Comparison of ENCODE assay signal across 9 cellular contexts in genomic region chr11:87004281-87004680, GRCh38. TPM values are rescaled to one million over a fixed set of nuclear protein-coding genes. Genes with fewer than 3 reads are reported as not detected.
DNase-seq lines count a peak whose midpoint lies in the region; ATAC-seq, FAIRE-seq and TF ChIP-seq lines count a peak whose summit lies in the region.
"Not testable (repeated sequence)": the region's sequence is repeated elsewhere in the genome, so short reads cannot be mapped to it uniquely, and the experiment has no call there.
"Had no signal": no experiment of that assay in that cellular context is flagged by ENCODE, and none has a peak within 500 bp of the region (broad histone marks: within the 10 kb centered on the region; RNA-seq: fewer than 3 reads in every experiment).

No MANE protein-coding gene starts in this region.

- H2BK120ac ChIP-seq in trophoblast cell (ENCODE audit: insufficient read depth, low read length, poor library complexity), result not testable (repeated sequence)

- not testable (repeated sequence) for TF ChIP-seq RAD21 in K562 (CRISPR knock-in tag; conservative IDR thresholded peaks at IDR 0.05 in 1 of 2, IDR thresholded peaks at IDR 0.05 in 1 of 2)

- H3K4me1 Mint-ChIP-seq in Caco-2 (ENCODE audit: low read depth, unreplicated experiment), result peaks cover 68% of the 10 kb centered on the region

- H3K27me3 ChIP-seq in Caco-2 (replicated peaks; ENCODE audit: control insufficient read depth, insufficient read depth, low read length); K562 (ENCODE audit: control insufficient read depth in 2 of 2, insufficient read depth in 2 of 2, low read length in 2 of 2); keratinocyte (ENCODE audit: control insufficient read depth, extremely low read depth, insufficient read depth, low read length); trophoblast cell (ENCODE audit: insufficient read depth, low read length): not testable (repeated sequence)

- H3K4me1 ChIP-seq in Caco-2 (peaks cover 50% of the 10 kb centered on the region), K562 (replicated peaks in 1 of 2; ENCODE audit: control insufficient read depth in 2 of 2, insufficient read depth in 2 of 2, low read length in 2 of 2) (peaks cover 7 to 29% of the 10 kb centered on the region in 2 experiments; a peak in 4 of 5 replicates)
- not testable (repeated sequence) for H3K4me1 ChIP-seq in keratinocyte (ENCODE audit: control insufficient read depth, extremely low read depth, insufficient read depth, low read length); trophoblast cell (ENCODE audit: control insufficient read depth in 1 of 2, insufficient read depth in 2 of 2, low read length in 2 of 2)

- H4K91ac ChIP-seq in trophoblast cell (ENCODE audit: low read depth, low read length), result not testable (repeated sequence)

- H3K14ac ChIP-seq in trophoblast cell (ENCODE audit: low read length), result not testable (repeated sequence)

- not testable (repeated sequence) for H4K8ac ChIP-seq in trophoblast cell (ENCODE audit: low read depth, low read length)

- peak overlapping the region; percentile 66 for H3K4me3 Mint-ChIP-seq in Caco-2 (ENCODE audit: unreplicated experiment)

- not testable (repeated sequence) for H3K18ac ChIP-seq in trophoblast cell (ENCODE audit: low read length)

- not testable (repeated sequence) for H4K20me1 ChIP-seq in K562 (replicated peaks; ENCODE audit: control insufficient read depth, insufficient read depth, low read length); keratinocyte (ENCODE audit: control insufficient read depth, extremely low read depth, insufficient read depth, low read length)

- H2AFZ ChIP-seq in K562 (ENCODE audit: low read depth, low read length), result peak overlapping the region; percentile 92; the same call in 1 of the 2 replicates
- H2AFZ ChIP-seq in keratinocyte (ENCODE audit: control insufficient read depth, low read length); trophoblast cell (ENCODE audit: insufficient read depth, low read length, poor library complexity): not testable (repeated sequence)

- TF ChIP-seq POLR2A in K562 (conservative IDR thresholded peaks at IDR 0.05), result not testable (repeated sequence)

- H3K36me3 ChIP-seq in Caco-2 (ENCODE audit: control insufficient read depth, insufficient read depth, low read length); K562 (ENCODE audit: control insufficient read depth, insufficient read depth, low read length); keratinocyte (ENCODE audit: control insufficient read depth in 2 of 2, extremely low read depth in 1 of 2, insufficient read depth in 2 of 2, low read length in 2 of 2); trophoblast cell (ENCODE audit: control insufficient read depth in 1 of 2, insufficient read depth in 2 of 2, low read length in 2 of 2): not testable (repeated sequence)

- not testable (repeated sequence) for H3K9me3 ChIP-seq in Caco-2; K562 (replicated peaks; ENCODE audit: control insufficient read depth, insufficient read depth, low read depth, low read length); keratinocyte (ENCODE audit: control insufficient read depth, low read depth, low read length); trophoblast cell (ENCODE audit: insufficient read depth, low read depth, low read length)

- peak overlapping the region; percentile 93 for H3K27ac Mint-ChIP-seq in Caco-2 (ENCODE audit: unreplicated experiment)

- not testable (repeated sequence) for DNase-seq in Caco-2; K562 (ENCODE audit: extremely low read depth in 1 of 4, low spot score in 3 of 4)
- DNase-seq in NCI-H69 (lab: John Stamatoyannopoulos, UW) (peak; percentile 47), epithelial cell of esophagus (ENCODE audit: low read depth) (peak; percentile 56), keratinocyte (ENCODE audit: low read depth, low spot score) (peak; percentile 19), trophoblast cell (peak in 1 of 2 donors; percentile 11)

- not testable (repeated sequence) for H3K27me3 Mint-ChIP-seq in Caco-2 (ENCODE audit: insufficient read depth, unreplicated experiment)

- dilution Hi-C loops in keratinocyte (cut with MboI; ENCODE audit: extremely low pct_ligation_motif_present, low sequenced_read_pairs), result not testable (repeated sequence)

- not testable (repeated sequence) for H3K4me2 ChIP-seq in K562 (ENCODE audit: insufficient read depth, low read length); keratinocyte (ENCODE audit: control insufficient read depth, extremely low read depth, insufficient read depth, low read depth, low read length); trophoblast cell (ENCODE audit: low read length)

- H3K9me1 ChIP-seq in K562 (ENCODE audit: control insufficient read depth, insufficient read depth, low read length); keratinocyte (ENCODE audit: control insufficient read depth, extremely low read depth, insufficient read depth, low read length): not testable (repeated sequence)

- TF ChIP-seq CTCF in Caco-2 (IDR thresholded peaks at IDR 0.05; ENCODE audit: insufficient read depth in 1 of 2, low read depth in 1 of 2, low read length in 1 of 2, severe bottlenecking in 1 of 2, unreplicated experiment in 1 of 2); K562 (IDR thresholded peaks at IDR 0.05 in 2 of 3, conservative IDR thresholded peaks at IDR 0.05 in 1 of 3; ENCODE audit: insufficient read depth in 2 of 3, low read depth in 1 of 3, low read length in 3 of 3); epithelial cell of esophagus (IDR thresholded peaks at IDR 0.05; ENCODE audit: insufficient read depth, low read depth, low read length, missing control alignments); keratinocyte (optimal IDR thresholded peaks at IDR 0.05 in 1 of 3, IDR thresholded peaks at IDR 0.05 in 1 of 3, conservative IDR thresholded peaks at IDR 0.05 in 1 of 3; ENCODE audit: extremely low read depth in 1 of 3, insufficient read depth in 2 of 3, low read length in 3 of 3): not testable (repeated sequence)

- WGBS in K562 (ENCODE audit: insufficient coverage, low coverage, missing lambda C conversion rate), result 83% methylated on average over 4 of the region's 4 CpGs
- no CpG with 5 or more reads among the region's 4 CpGs for WGBS in trophoblast cell (ENCODE audit: extremely low coverage, insufficient coverage, insufficient read length)

- not testable (repeated sequence) for H2BK12ac ChIP-seq in trophoblast cell (ENCODE audit: low read length)

- POLR2A ChIA-PET in Caco-2 (lab: Charles Lee), result not testable (repeated sequence)
- POLR2A ChIA-PET in K562 (lab: Yijun Ruan, JAX), result interaction anchor here (1.2 to 1.3 kb wide), 2 partner anchors 9 to 13 kb away, joined by 3 to 6 read pairs; no protein-coding TSS in a partner anchor

- not testable (repeated sequence) for H3K9ac ChIP-seq in K562 (ENCODE audit: insufficient read depth in 1 of 2, low read depth in 2 of 2, low read length in 2 of 2); keratinocyte (ENCODE audit: control insufficient read depth, extremely low read depth, insufficient read depth, low read length); trophoblast cell (ENCODE audit: low read length)

- not testable (repeated sequence) for H3K23ac ChIP-seq in trophoblast cell (ENCODE audit: low read length)

- not testable (repeated sequence) for H3K79me1 ChIP-seq in trophoblast cell (ENCODE audit: low read length)

- CTCF ChIA-PET in Caco-2 (lab: Charles Lee); K562 (lab: Yijun Ruan, JAX; ENCODE audit: low intra/inter-chr PET ratio): not testable (repeated sequence)

- not testable (repeated sequence) for H3K4me3 ChIP-seq in Caco-2 (ENCODE audit: low read depth, low read length); K562; epithelial cell of esophagus (ENCODE audit: low read length); keratinocyte (ENCODE audit: control insufficient read depth in 2 of 3, extremely low read depth in 1 of 3, insufficient read depth in 2 of 3, low read depth in 1 of 3, low read length in 3 of 3); trophoblast cell (ENCODE audit: low read depth, low read length)

- not testable (repeated sequence) for FAIRE-seq in K562 (lab: Jason Lieb, UNC); keratinocyte (lab: Jason Lieb, UNC)

- peaks cover 37% of the 10 kb centered on the region for H3K36me3 Mint-ChIP-seq in Caco-2 (ENCODE audit: insufficient read depth, unreplicated experiment)

- not testable (repeated sequence) for ATAC-seq in K562

- not testable (repeated sequence) for TF ChIP-seq EP300 in K562 (IDR thresholded peaks at IDR 0.05; ENCODE audit: low read length)

- not testable (repeated sequence) for H3K27ac ChIP-seq in K562 (ENCODE audit: extremely low read depth, low read depth, low read length); keratinocyte (ENCODE audit: control insufficient read depth, insufficient read depth, low read length); trophoblast cell (ENCODE audit: low read depth, low read length)

- H3K9me3 Mint-ChIP-seq in Caco-2 (ENCODE audit: unreplicated experiment), result peaks cover 13% of the 10 kb centered on the region

- H3K79me2 ChIP-seq in K562 (ENCODE audit: control insufficient read depth, insufficient read depth, low read length); keratinocyte (ENCODE audit: control insufficient read depth, insufficient read depth, low read length); trophoblast cell (ENCODE audit: control insufficient read depth, insufficient read depth, low read length, poor library complexity): not testable (repeated sequence)

- H2BK5ac ChIP-seq in trophoblast cell (ENCODE audit: low read depth, low read length, poor library complexity), result not testable (repeated sequence)

- peak overlapping the region; percentile 62 for H2AK5ac ChIP-seq in trophoblast cell (ENCODE audit: low read length)

- in situ Hi-C loops in K562 (cut with MboI), result not testable (repeated sequence)

- not testable (repeated sequence) for BruUV-seq in Caco-2 (replicated peaks; lab: Mats Ljungman, UMichigan); K562 (replicated peaks; lab: Mats Ljungman, UMichigan)

- H4K12ac ChIP-seq in trophoblast cell (ENCODE audit: low read depth, low read length), result not testable (repeated sequence)

- intact Hi-C loops in Caco-2 (cut with micrococcal nuclease; ENCODE audit: unreplicated experiment), result loop anchor here (10.0 kb wide), 2 partner anchors 489 to 1219 kb away; no protein-coding TSS in a partner anchor
- intact Hi-C loops in K562 (cut with micrococcal nuclease), result not testable (repeated sequence)

- H3K4ac ChIP-seq in trophoblast cell (ENCODE audit: low read depth, low read length), result not testable (repeated sequence)

RNA-seq across cellular contexts. Expression of gene TMEM135, which starts 33.5 kb away (rescaled TPM):
- 88.6 and 95.2 TPM in 2 replicates for total RNA-seq in Caco-2 (2022)
- 53.5 and 67.7 TPM in 2 replicates for total RNA-seq in K562 (2011; cell fraction: chromatin; rRNA removed; ENCODE audit: low replicate concordance)
- 29.0 and 34.1 TPM in 2 replicates for total RNA-seq in K562 (2011; cell fraction: nucleolus; rRNA removed)
- total RNA-seq in K562 (2011; cell fraction: nucleoplasm; rRNA removed), result 47.7 and 69.0 TPM in 2 replicates
- total RNA-seq in K562 (2014; rRNA removed), result 17.3 and 18.1 TPM in 2 replicates
- total RNA-seq in K562 (2014; rRNA removed; fragmentation: Illumina TruSeq; extraction: Trizol), result 50.4 and 76.4 TPM in 2 replicates
- total RNA-seq in K562 (2015; rRNA removed; fragmentation: Illumina TruSeq; extraction: Trizol), result 39.5 and 53.6 TPM in 2 replicates
- total RNA-seq in K562 (2021), result 41.4 and 49.4 TPM in 2 replicates
- polyA plus RNA-seq in K562 (2011; rRNA removed), result 36.4 and 45.1 TPM in 2 replicates
- polyA plus RNA-seq in K562 (2011; cell fraction: cytosol; rRNA removed), result 25.2 and 57.5 TPM in 2 replicates
- polyA plus RNA-seq in K562 (2011; cell fraction: nucleus; rRNA removed), result 42.6 and 53.1 TPM in 2 replicates
- 22.6 and 38.2 TPM in 2 replicates for polyA plus RNA-seq in K562 (2012)
- 23.1 and 23.2 TPM in 2 replicates for polyA plus RNA-seq in K562 (2014; fragmentation: Illumina TruSeq; extraction: Trizol)
- 10 to 100 TPM; 24.0 to 24.9 TPM for polyA plus RNA-seq in K562 (2014; fragmentation: Nextera tagmentation; extraction: Ambion mirVana)
- 17.7 and 19.6 TPM in 2 replicates for polyA plus RNA-seq in K562 (2014; rRNA removed)
- polyA minus RNA-seq in K562 (2011; rRNA and poly(A)+ RNA removed), result 59.9 and 79.4 TPM in 2 replicates
- 22.8 and 25.4 TPM in 2 replicates for polyA minus RNA-seq in K562 (2011; cell fraction: cytosol; rRNA and poly(A)+ RNA removed)
- 69.3 and 81.3 TPM in 2 replicates for polyA minus RNA-seq in K562 (2011; cell fraction: nucleus; rRNA and poly(A)+ RNA removed)
- 11.6 to 15.0 TPM (median 11.7 TPM) in 3 replicates for polyA plus RNA-seq in keratinocyte
- 5.6 TPM for polyA plus RNA-seq in keratinocyte (2011; ENCODE audit: low read depth)
- polyA plus RNA-seq in keratinocyte (2011; cell fraction: cytosol; rRNA removed), result 5.9 and 12.2 TPM in 2 replicates
- 9.5 and 10.7 TPM in 2 replicates for polyA plus RNA-seq in keratinocyte (2011; cell fraction: nucleus; rRNA removed)
- polyA plus RNA-seq in keratinocyte (2012; ENCODE audit: low replicate concordance), result 4.9 and 11.6 TPM in 2 replicates
- 16.2 to 25.3 TPM (median 19.9 TPM) in 3 replicates for polyA minus RNA-seq in keratinocyte
- 31.5 TPM for polyA minus RNA-seq in keratinocyte (2011; cell fraction: cytosol; rRNA and poly(A)+ RNA removed)
- polyA minus RNA-seq in keratinocyte (2011; cell fraction: nucleus; rRNA and poly(A)+ RNA removed), result 19.3 and 25.7 TPM in 2 replicates
- polyA plus RNA-seq in trophoblast cell (2013), result 16.4 and 19.8 TPM in 2 replicates

RNA-seq across cellular contexts. Expression of gene FZD4, which starts 49.1 kb away (rescaled TPM):
- total RNA-seq in Caco-2 (2022) (60.6 and 78.4 TPM in 2 replicates), K562 (2014; rRNA removed) (5.0 and 5.7 TPM in 2 replicates), K562 (2014; rRNA removed; fragmentation: Illumina TruSeq; extraction: Trizol) (5.1 and 5.7 TPM in 2 replicates), K562 (2015; rRNA removed; fragmentation: Illumina TruSeq; extraction: Trizol) (7.6 and 7.9 TPM in 2 replicates), K562 (2021) (6.1 and 6.3 TPM in 2 replicates)
- total RNA-seq in K562 (2011; cell fraction: chromatin; rRNA removed; ENCODE audit: low replicate concordance), result 6.9 and 12.4 TPM in 2 replicates
- 7.7 and 10.0 TPM in 2 replicates for total RNA-seq in K562 (2011; cell fraction: nucleolus; rRNA removed)
- 14.2 TPM in 2 replicates for total RNA-seq in K562 (2011; cell fraction: nucleoplasm; rRNA removed)
- polyA plus RNA-seq in K562 (2011; rRNA removed) (6.2 and 7.3 TPM in 2 replicates), K562 (2014; fragmentation: Illumina TruSeq; extraction: Trizol) (5.1 and 6.2 TPM in 2 replicates), K562 (2014; fragmentation: Nextera tagmentation; extraction: Ambion mirVana) (1 to 10 TPM; 1.2 to 1.4 TPM), K562 (2014; rRNA removed) (5.8 and 6.7 TPM in 2 replicates), keratinocyte (0.51 to 0.56 TPM (median 0.53 TPM) in 3 replicates)
- polyA plus RNA-seq in K562 (2011; cell fraction: cytosol; rRNA removed), result 3.1 and 7.3 TPM in 2 replicates
- polyA plus RNA-seq in K562 (2011; cell fraction: nucleus; rRNA removed), result 3.9 and 5.8 TPM in 2 replicates
- polyA plus RNA-seq in K562 (2012), result 4.1 and 6.1 TPM in 2 replicates
- 6.9 and 7.1 TPM in 2 replicates for polyA minus RNA-seq in K562 (2011; rRNA and poly(A)+ RNA removed)
- polyA minus RNA-seq in K562 (2011; cell fraction: cytosol; rRNA and poly(A)+ RNA removed), result 2.3 and 3.3 TPM in 2 replicates
- 2.2 and 4.6 TPM in 2 replicates for polyA minus RNA-seq in K562 (2011; cell fraction: nucleus; rRNA and poly(A)+ RNA removed)
- 0.12 TPM for polyA plus RNA-seq in keratinocyte (2011; ENCODE audit: low read depth)
- polyA plus RNA-seq in keratinocyte (2011; cell fraction: cytosol; rRNA removed), result 0.13 and 0.29 TPM in 2 replicates
- polyA plus RNA-seq in keratinocyte (2011; cell fraction: nucleus; rRNA removed), result 0.90 and 0.92 TPM in 2 replicates
- polyA plus RNA-seq in keratinocyte (2012; ENCODE audit: low replicate concordance), result 0.44 and 0.54 TPM in 2 replicates
- polyA minus RNA-seq in keratinocyte, result 0.75 to 1.2 TPM (median 0.99 TPM) in 3 replicates
- 0.96 TPM for polyA minus RNA-seq in keratinocyte (2011; cell fraction: cytosol; rRNA and poly(A)+ RNA removed)
- polyA minus RNA-seq in keratinocyte (2011; cell fraction: nucleus; rRNA and poly(A)+ RNA removed), result 0.95 and 1.2 TPM in 2 replicates
- polyA plus RNA-seq in trophoblast cell (2013), result 2.8 and 3.0 TPM in 2 replicates
- total RNA-seq: CD4-positive, alpha-beta T cell had no signal
- polyA plus RNA-seq: CD14-positive monocyte; CD8-positive, alpha-beta memory T cell had no signal
